In the genomic region with DNA sequence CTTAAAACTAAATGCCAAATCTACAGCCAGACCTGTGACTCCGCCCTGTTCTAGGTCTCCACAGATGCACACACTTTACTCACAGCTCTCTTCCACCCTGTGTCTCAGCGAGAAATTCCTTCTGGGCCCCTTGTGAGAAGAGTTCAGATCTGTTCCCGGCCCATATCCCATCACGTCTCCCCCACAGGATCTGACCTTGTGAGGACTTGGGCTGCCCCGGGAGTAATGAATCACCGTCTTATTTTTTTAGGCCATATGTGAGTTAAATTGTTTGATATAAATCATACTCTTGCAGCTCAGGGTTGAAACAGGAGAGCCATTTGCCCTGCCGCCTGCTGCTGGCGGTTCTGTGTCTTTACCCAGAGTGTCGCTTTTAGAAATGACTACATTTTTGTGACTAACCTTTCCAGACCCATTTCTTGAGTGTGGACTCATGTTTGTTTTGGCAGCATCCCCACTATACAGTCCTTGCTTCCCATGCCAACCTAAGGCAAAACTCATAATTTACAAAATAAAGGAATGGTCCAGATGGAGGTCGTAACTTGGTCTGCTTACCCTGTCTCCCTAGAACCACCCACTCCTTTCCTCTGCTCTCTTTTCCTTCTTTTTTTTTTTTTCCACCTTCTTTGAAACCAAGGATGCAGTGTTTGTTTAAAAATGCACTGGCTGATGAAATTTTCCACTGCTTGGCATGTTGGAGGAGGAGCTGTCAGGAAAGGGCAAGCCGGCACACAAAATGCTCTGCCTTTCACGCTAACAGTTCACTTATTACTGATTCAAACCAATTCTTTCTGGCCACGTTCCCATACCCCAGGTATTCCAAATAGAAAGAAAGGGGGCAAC, we compare ENCODE assay signal across 1 cellular context.
A peak's percentile ranks its signal among the peaks of the same experiment; 100 is the strongest.
TF ChIP-seq lines count a peak whose summit lies in the region.

No MANE protein-coding gene starts in this region.

TF ChIP-seq in A549, 52 proteins besides CTCF, POLR2A, EP300 and RAD21 (continued from another document):
- 0 out of 2 replicates have a peak, but pooled peaks have one; percentile 33 for TF ChIP-seq FOSL2 (IDR thresholded peaks at IDR 0.05)
- peak; percentile 81 for TF ChIP-seq FOSL2 (CRISPR knock-in tag; IDR thresholded peaks at IDR 0.05)
- no peak for TF ChIP-seq KDM5A (IDR thresholded peaks at IDR 0.05)
- TF ChIP-seq, protein P1, sequence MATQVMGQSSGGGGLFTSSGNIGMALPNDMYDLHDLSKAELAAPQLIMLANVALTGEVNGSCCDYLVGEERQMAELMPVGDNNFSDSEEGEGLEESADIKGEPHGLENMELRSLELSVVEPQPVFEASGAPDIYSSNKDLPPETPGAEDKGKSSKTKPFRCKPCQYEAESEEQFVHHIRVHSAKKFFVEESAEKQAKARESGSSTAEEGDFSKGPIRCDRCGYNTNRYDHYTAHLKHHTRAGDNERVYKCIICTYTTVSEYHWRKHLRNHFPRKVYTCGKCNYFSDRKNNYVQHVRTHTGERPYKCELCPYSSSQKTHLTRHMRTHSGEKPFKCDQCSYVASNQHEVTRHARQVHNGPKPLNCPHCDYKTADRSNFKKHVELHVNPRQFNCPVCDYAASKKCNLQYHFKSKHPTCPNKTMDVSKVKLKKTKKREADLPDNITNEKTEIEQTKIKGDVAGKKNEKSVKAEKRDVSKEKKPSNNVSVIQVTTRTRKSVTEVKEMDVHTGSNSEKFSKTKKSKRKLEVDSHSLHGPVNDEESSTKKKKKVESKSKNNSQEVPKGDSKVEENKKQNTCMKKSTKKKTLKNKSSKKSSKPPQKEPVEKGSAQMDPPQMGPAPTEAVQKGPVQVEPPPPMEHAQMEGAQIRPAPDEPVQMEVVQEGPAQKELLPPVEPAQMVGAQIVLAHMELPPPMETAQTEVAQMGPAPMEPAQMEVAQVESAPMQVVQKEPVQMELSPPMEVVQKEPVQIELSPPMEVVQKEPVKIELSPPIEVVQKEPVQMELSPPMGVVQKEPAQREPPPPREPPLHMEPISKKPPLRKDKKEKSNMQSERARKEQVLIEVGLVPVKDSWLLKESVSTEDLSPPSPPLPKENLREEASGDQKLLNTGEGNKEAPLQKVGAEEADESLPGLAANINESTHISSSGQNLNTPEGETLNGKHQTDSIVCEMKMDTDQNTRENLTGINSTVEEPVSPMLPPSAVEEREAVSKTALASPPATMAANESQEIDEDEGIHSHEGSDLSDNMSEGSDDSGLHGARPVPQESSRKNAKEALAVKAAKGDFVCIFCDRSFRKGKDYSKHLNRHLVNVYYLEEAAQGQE (IDR thresholded peaks at IDR 0.05), result no peak
- TF ChIP-seq RFX5 (IDR thresholded peaks at IDR 0.05), result no peak
- TF ChIP-seq CHD2 (IDR thresholded peaks at IDR 0.05; ENCODE audit: low read length, partially characterized antibody), result no peak
- TF ChIP-seq NFE2L2 (conservative IDR thresholded peaks at IDR 0.05; ENCODE audit: low read length), result no peak
- TF ChIP-seq KDM1A (IDR thresholded peaks at IDR 0.05; ENCODE audit: low read depth), result no peak
- TF ChIP-seq, protein P2, sequence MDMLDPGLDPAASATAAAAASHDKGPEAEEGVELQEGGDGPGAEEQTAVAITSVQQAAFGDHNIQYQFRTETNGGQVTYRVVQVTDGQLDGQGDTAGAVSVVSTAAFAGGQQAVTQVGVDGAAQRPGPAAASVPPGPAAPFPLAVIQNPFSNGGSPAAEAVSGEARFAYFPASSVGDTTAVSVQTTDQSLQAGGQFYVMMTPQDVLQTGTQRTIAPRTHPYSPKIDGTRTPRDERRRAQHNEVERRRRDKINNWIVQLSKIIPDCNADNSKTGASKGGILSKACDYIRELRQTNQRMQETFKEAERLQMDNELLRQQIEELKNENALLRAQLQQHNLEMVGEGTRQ (IDR thresholded peaks at IDR 0.05), result no peak
